In genomic region chr12:111064982-111065381, GRCh38 we compare ENCODE assay signal across 21 cellular contexts. TPM values are rescaled to one million over a fixed set of nuclear protein-coding genes. Genes with fewer than 3 reads are reported as not detected.
A peak's percentile ranks its signal among the peaks of the same experiment; 100 is the strongest.
DNase-seq lines count a peak whose midpoint lies in the region; ATAC-seq, FAIRE-seq and TF ChIP-seq lines count a peak whose summit lies in the region.
"Had no signal": no experiment of that assay in that cellular context is flagged by ENCODE, and none has a peak within 500 bp of the region (broad histone marks: within the 10 kb centered on the region; RNA-seq: fewer than 3 reads in every experiment).

No MANE protein-coding gene starts in this region.

- DNase-seq in A549 (ENCODE audit: low read depth in 1 of 2, low spot score in 1 of 2) = no peak
- no peak for DNase-seq in RWPE1 (ENCODE audit: low spot score)
- no peak for DNase-seq in epithelial cell of prostate (ENCODE audit: low read depth, low spot score)
- no peak for DNase-seq in prostate gland (ENCODE audit: low spot score)
- DNase-seq in HuH-7.5 (ENCODE audit: low spot score) = no peak
- DNase-seq: 8988T; C1 segment of cervical spinal cord; Caco-2; CD4-positive, CD25-positive, alpha-beta regulatory T cell; CD8-positive, alpha-beta T cell; DMS153; DND-41; GOT3; HFFc6 had no signal

- H3K36me3 ChIP-seq in prostate gland = no peaks in the 10 kb centered on the region
- H3K36me3 ChIP-seq: HAP-1 had no signal

- no peaks in the 10 kb centered on the region for H3K27me3 ChIP-seq in prostate gland (replicated peaks; ENCODE audit: insufficient read depth)

- 0 out of 3 replicates have a peak, but pooled peaks cover 4% of the 10 kb centered on the region for H3K9me3 ChIP-seq in A549
- no peaks in the 10 kb centered on the region for H3K9me3 ChIP-seq in prostate gland
- H3K9me3 ChIP-seq: Caco-2, HAP-1 had no signal

- H3K4me1 ChIP-seq in A549 = peaks cover 39% of the 10 kb centered on the region
- peaks cover 21% of the 10 kb centered on the region for H3K4me1 ChIP-seq in prostate gland (replicated peaks)
- H3K4me1 ChIP-seq: Caco-2 had no signal

- no peak for TF ChIP-seq CTCF in A549 (IDR thresholded peaks at IDR 0.05)
- TF ChIP-seq CTCF in RWPE1 (conservative IDR thresholded peaks at IDR 0.05; ENCODE audit: low read depth) = no peak
- TF ChIP-seq CTCF in prostate gland (IDR thresholded peaks at IDR 0.05) = no peak

- no peak overlapping the region for H3K4me3 ChIP-seq in A549
- no peak overlapping the region for H3K4me3 ChIP-seq in prostate gland
- H3K4me3 ChIP-seq: HAP-1 had no signal

- POLR2A ChIA-PET in A549 (lab: Yijun Ruan, JAX) (no interaction called here), RWPE1 (lab: Yijun Ruan, JAX; ENCODE audit: low non-redundant PET) (no interaction called here)

- intact Hi-C loops in prostate gland (cut with DNase I) = no loop called here

- ATAC-seq in A549 (no peak), HG03108 (IDR thresholded peaks at IDR 0.05; ENCODE audit: unreplicated experiment) (no peak), HG02870 (IDR thresholded peaks at IDR 0.05; ENCODE audit: unreplicated experiment) (no peak)
- ATAC-seq: CD8-positive, alpha-beta T cell had no signal

- no peak for TF ChIP-seq EP300 in A549 (IDR thresholded peaks at IDR 0.05)

- no peak overlapping the region for H3K4me2 ChIP-seq in A549

- peak overlapping the region; percentile 74 to 81; a peak in 4 of 6 replicates for H3K27ac ChIP-seq in A549
- H3K27ac ChIP-seq in RWPE1 = peak overlapping the region; percentile 53
- peak overlapping the region; percentile 97 for H3K27ac ChIP-seq in epithelial cell of prostate
- H3K27ac ChIP-seq in prostate gland = peak overlapping the region; percentile 51 to 94

- WGBS in A549 (ENCODE audit: missing lambda C conversion rate) = 73% methylated on average over 2 of the region's 2 CpGs
- WGBS in prostate gland = 93% methylated on average over 2 of the region's 2 CpGs

- TF ChIP-seq POLR2A in A549 (IDR thresholded peaks at IDR 0.05; ENCODE audit: low read length) (no peak), prostate gland (IDR thresholded peaks at IDR 0.05) (no peak)

- no peak for TF ChIP-seq RAD21 in A549 (conservative IDR thresholded peaks at IDR 0.05 in 1 of 2, IDR thresholded peaks at IDR 0.05 in 1 of 2)

- no peak for FAIRE-seq in A549 (lab: Jason Lieb, UNC)
- FAIRE-seq: G401.6, GM12892, H54 had no signal

- CTCF ChIA-PET in A549 (lab: Yijun Ruan, JAX) = interaction anchor here (2.1 kb wide), 1 partner anchor 10 kb away, joined by 8 read pairs; no protein-coding TSS in a partner anchor
- CTCF ChIA-PET in RWPE1 (lab: Yijun Ruan, JAX) = no interaction called here

TF ChIP-seq in A549, 52 proteins besides CTCF, POLR2A, EP300 and RAD21:
- no peak for TF ChIP-seq TFCP2L1 (CRISPR knock-in tag; IDR thresholded peaks at IDR 0.05)

RNA-seq across cellular contexts. Expression of gene CUX2, which starts 31.0 kb away (rescaled TPM):
- 0.04 and 0.06 TPM in 2 replicates for polyA plus RNA-seq in A549 (2011; rRNA removed)
- 0.03 and 0.04 TPM in 2 replicates for polyA plus RNA-seq in A549 (2012; cell fraction: cytosol; rRNA removed)
- polyA plus RNA-seq in A549 (2012; cell fraction: nucleus; rRNA removed) = 0.02 and 0.05 TPM in 2 replicates
- polyA plus RNA-seq in A549 (2017; fragmentation: RNase III; extraction: RNeasy Plus Mini Kit Qiagen cat#74134 plus additional on column Dnase treatment) = 0.04 to 0.07 TPM (median 0.04 TPM) in 3 replicates
- 0.04 and 0.10 TPM in 2 replicates for polyA minus RNA-seq in A549 (2011; rRNA and poly(A)+ RNA removed)
- 10 to 100 TPM; 28.3 to 36.6 TPM for total RNA-seq in prostate gland
- total RNA-seq: Caco-2, HFFc6 had no signal
- polyA plus RNA-seq: BJ; CD4-positive, CD25-positive, alpha-beta regulatory T cell had no signal
